1 cellular context compared by ENCODE assay signal in the genomic region with DNA sequence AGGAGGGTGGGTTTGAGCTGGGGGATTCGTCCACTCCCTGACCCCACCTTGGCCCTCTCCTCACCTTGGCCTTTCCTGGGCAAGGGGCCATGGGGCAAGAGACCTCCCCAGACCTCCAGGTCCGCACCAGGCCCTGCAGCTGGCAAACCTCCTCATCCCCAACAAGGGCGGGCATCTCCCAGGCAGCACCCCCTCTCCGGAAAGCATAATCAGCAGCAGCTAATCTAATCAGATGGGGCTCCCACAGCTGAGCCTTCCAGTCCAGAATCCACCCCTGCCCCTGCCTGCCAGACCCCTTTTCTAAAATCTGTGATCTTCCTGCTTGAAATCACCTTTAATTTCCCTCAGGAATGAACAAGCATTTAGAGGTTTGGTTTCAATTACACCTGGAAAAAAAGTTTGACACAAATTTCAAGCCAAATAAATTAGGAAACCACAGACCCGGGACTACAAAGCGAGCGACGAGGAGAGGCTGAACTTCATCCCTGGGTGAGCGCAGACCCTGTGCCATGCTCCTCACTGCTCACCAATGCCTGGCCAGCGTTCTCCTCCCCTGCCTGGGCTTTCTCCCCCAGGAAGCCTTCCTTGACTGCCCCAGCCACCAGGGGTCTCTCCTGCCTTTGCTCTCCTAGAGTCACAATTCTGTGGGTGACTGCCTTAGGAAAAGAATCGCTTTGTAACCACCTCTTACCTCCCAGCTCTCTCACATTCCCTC.
TF ChIP-seq lines count a peak whose summit lies in the region.

No MANE protein-coding gene starts in this region.

TF ChIP-seq in SK-N-SH treated with all-trans-retinoic acid at 6 μM for 48 hours, 23 proteins besides CTCF, POLR2A, EP300 and RAD21 (continued from another document):
- TF ChIP-seq, protein P1, sequence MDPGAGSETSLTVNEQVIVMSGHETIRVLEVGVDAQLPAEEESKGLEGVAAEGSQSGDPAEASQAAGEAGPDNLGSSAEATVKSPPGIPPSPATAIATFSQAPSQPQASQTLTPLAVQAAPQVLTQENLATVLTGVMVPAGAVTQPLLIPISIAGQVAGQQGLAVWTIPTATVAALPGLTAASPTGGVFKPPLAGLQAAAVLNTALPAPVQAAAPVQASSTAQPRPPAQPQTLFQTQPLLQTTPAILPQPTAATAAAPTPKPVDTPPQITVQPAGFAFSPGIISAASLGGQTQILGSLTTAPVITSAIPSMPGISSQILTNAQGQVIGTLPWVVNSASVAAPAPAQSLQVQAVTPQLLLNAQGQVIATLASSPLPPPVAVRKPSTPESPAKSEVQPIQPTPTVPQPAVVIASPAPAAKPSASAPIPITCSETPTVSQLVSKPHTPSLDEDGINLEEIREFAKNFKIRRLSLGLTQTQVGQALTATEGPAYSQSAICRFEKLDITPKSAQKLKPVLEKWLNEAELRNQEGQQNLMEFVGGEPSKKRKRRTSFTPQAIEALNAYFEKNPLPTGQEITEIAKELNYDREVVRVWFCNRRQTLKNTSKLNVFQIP (CRISPR knock-in tag; IDR thresholded peaks at IDR 0.05; ENCODE audit: borderline replicate concordance, low read depth), result no peak
- TF ChIP-seq TOX (CRISPR knock-in tag; IDR thresholded peaks at IDR 0.05; ENCODE audit: borderline replicate concordance), result no peak
- TF ChIP-seq PATZ1 (CRISPR knock-in tag; IDR thresholded peaks at IDR 0.05; ENCODE audit: borderline replicate concordance), result no peak
- no peak for TF ChIP-seq TSHZ2 (CRISPR knock-in tag; IDR thresholded peaks at IDR 0.05)
- TF ChIP-seq, protein P2, sequence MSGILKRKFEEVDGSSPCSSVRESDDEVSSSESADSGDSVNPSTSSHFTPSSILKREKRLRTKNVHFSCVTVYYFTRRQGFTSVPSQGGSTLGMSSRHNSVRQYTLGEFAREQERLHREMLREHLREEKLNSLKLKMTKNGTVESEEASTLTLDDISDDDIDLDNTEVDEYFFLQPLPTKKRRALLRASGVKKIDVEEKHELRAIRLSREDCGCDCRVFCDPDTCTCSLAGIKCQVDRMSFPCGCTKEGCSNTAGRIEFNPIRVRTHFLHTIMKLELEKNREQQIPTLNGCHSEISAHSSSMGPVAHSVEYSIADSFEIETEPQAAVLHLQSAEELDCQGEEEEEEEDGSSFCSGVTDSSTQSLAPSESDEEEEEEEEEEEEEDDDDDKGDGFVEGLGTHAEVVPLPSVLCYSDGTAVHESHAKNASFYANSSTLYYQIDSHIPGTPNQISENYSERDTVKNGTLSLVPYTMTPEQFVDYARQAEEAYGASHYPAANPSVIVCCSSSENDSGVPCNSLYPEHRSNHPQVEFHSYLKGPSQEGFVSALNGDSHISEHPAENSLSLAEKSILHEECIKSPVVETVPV (CRISPR knock-in tag; IDR thresholded peaks at IDR 0.05), result no peak
- TF ChIP-seq, protein P3, sequence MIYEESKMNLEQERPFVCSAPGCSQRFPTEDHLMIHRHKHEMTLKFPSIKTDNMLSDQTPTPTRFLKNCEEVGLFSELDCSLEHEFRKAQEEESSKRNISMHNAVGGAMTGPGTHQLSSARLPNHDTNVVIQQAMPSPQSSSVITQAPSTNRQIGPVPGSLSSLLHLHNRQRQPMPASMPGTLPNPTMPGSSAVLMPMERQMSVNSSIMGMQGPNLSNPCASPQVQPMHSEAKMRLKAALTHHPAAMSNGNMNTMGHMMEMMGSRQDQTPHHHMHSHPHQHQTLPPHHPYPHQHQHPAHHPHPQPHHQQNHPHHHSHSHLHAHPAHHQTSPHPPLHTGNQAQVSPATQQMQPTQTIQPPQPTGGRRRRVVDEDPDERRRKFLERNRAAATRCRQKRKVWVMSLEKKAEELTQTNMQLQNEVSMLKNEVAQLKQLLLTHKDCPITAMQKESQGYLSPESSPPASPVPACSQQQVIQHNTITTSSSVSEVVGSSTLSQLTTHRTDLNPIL (CRISPR knock-in tag; IDR thresholded peaks at IDR 0.05; ENCODE audit: low read depth), result no peak
- no peak for TF ChIP-seq ZNF8 (CRISPR knock-in tag; IDR thresholded peaks at IDR 0.05)
- no peak for TF ChIP-seq ZNF70 (CRISPR knock-in tag; IDR thresholded peaks at IDR 0.05)
- no peak for TF ChIP-seq CSDC2 (CRISPR knock-in tag; IDR thresholded peaks at IDR 0.05)
